ENCODE assay signal across 1 cellular context in genomic region chr4:183256756-183257385, GRCh38.
A peak's percentile ranks its signal among the peaks of the same experiment; 100 is the strongest.
TF ChIP-seq lines count a peak whose summit lies in the region.

No MANE protein-coding gene starts in this region.

TF ChIP-seq in K562, 482 proteins besides CTCF, POLR2A, EP300 and RAD21 (continued from another document):
- TF ChIP-seq CTCFL (IDR thresholded peaks at IDR 0.05; ENCODE audit: borderline replicate concordance, insufficient read depth, low read depth, low read length, poor library complexity, severe bottlenecking) (peak; percentile 31), THRA (IDR thresholded peaks at IDR 0.05) (no peak), CREM (IDR thresholded peaks at IDR 0.05; ENCODE audit: low read depth) (peak; percentile 25; the same call in 1 of the 2 replicates), ZNF384 (IDR thresholded peaks at IDR 0.05; ENCODE audit: low read depth, low read length) (0 out of 2 replicates have a peak, but pooled peaks have one; percentile 23), KLF1 (tag; IDR thresholded peaks at IDR 0.05) (no peak), VEZF1 (CRISPR knock-in tag; IDR thresholded peaks at IDR 0.05) (peak; percentile 74), XRCC5 (IDR thresholded peaks at IDR 0.05; ENCODE audit: low read depth, low read length) (no peak), PRPF4 (IDR thresholded peaks at IDR 0.05; ENCODE audit: insufficient read depth, low read depth, low read length, poor library complexity, severe bottlenecking) (no peak)
TF ChIP-seq in K562: peak in this region for 7.
